In genomic region chr1:111563619-111564018, GRCh38 we compare ENCODE assay signal across 18 cellular contexts.
DNase-seq lines count a peak whose midpoint lies in the region; ATAC-seq, FAIRE-seq and TF ChIP-seq lines count a peak whose summit lies in the region.
"Had no signal": no experiment of that assay in that cellular context is flagged by ENCODE, and none has a peak within 500 bp of the region (broad histone marks: within the 10 kb centered on the region; RNA-seq: fewer than 3 reads in every experiment).

No MANE protein-coding gene starts in this region.

- H3K4me3 ChIP-seq in AG10803 (ENCODE audit: low read length) (no peak overlapping the region), astrocyte of the spinal cord (ENCODE audit: low read depth, low read length) (no peak overlapping the region)

- peak; percentile 57 for DNase-seq in AG10803 (ENCODE audit: low read depth)
- peak; percentile 26 for DNase-seq in HTR-8/SVneo (ENCODE audit: insufficient read length, low spot score)
- DNase-seq in astrocyte of the spinal cord (ENCODE audit: low read depth, low spot score): peak; percentile 79
- peak; percentile 36 for DNase-seq in kidney glomerular epithelial cell (lab: John Stamatoyannopoulos, UW)
- DNase-seq in Ammon's horn (ENCODE audit: low spot score): no peak
- DNase-seq in stimulated activated CD4-positive, alpha-beta T cell treated with anti-CD3 and anti-CD28 coated beads, Interleukin-1b, Interleukin-23, amount 100 ng/mL, for 48 hours: no peak
- DNase-seq in hippocampal formation (lab: John Stamatoyannopoulos, UW): no peak
- DNase-seq: activated CD4-positive, alpha-beta T cell treated with anti-CD3 and anti-CD28 coated beads, Interleukin-2, amount 50 U/mL, for 48 hours; C1 segment of cervical spinal cord; caudate nucleus; erythroblast; H7; midbrain; NCI-H345; OCI-M1; stimulated activated CD4-positive, alpha-beta T cell treated with anti-CD3 and anti-CD28 coated beads, Interleukin-4, amount 100 ng/mL, for 4 hours; stimulated activated naive CD4-positive, alpha-beta T cell treated with Interleukin-2 at 50 U/mL for 16 hours had no signal

- ATAC-seq in HG03039 (IDR thresholded peaks at IDR 0.05; ENCODE audit: unreplicated experiment): no peak

- in situ Hi-C loops in astrocyte of the spinal cord (cut with HindIII; ENCODE audit: low sequenced_read_pairs): no loop called here

- TF ChIP-seq CTCF in AG10803 (conservative IDR thresholded peaks at IDR 0.05; ENCODE audit: low read length) (no peak), astrocyte of the spinal cord (IDR thresholded peaks at IDR 0.05; ENCODE audit: low read depth, low read length) (no peak)

- FAIRE-seq in HTR-8/SVneo (lab: Jason Lieb, UNC): no peak

Comparison
In these comparisons a context has a peak if more than half of its experiments do, and no peak if none do; other contexts are left out.
1. DNase-seq: peak in AG10803 (single experiment), HTR-8/SVneo (single experiment), astrocyte of the spinal cord (single experiment) and kidney glomerular epithelial cell (single experiment); none in Ammon's horn (single experiment), stimulated activated CD4-positive, alpha-beta T cell treated with anti-CD3 and anti-CD28 coated beads, Interleukin-1b, Interleukin-23, amount 100 ng/mL, for 48 hours (single experiment) and hippocampal formation (0 of 2).